In the genomic region with DNA sequence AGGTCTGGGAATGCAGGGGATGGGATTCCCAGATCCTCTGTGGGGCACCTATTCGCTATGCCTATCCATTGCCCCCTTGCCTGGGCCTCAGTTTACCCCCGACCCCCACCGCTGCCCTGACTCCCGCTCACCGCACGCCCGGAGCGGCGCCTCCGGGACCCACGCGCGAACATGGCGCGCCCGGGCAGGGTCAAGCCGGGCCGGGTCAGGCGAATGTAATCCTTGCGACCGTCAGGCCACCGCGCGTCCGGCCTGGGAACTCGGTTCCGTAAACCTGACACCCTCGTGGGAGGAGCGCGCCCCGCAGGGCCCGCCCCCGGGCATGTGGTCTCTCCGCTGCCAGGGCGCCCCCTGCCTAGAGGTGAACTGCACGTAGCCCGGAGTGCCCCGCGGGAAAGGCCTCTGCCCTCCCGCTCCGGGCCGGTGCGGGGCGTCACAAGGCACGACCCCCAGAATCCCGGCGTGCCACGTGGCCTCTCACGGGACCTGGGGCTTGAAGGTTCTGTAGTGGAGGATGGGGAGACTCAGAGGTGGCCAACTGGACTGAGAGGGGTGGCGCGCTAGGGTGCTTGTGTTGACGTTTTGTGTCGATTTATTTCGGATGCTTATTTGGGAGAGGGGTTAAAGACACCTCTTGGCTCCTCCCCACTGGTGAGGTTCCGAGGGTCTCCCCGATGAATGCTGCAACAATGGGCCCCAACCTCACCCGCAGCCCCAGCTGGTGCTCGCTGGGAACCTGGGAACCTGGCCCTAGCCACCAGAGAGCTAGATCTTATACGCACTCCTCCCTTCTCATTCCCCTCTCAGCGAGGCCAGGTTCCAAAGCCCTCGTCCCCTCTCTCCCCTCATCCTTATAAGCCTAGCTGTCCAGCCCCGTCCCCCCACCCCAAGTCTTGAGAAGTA, we compare ENCODE assay signal across 8 cellular contexts. TPM values are rescaled to one million over a fixed set of nuclear protein-coding genes. Genes with fewer than 3 reads are reported as not detected.
DNase-seq lines count a peak whose midpoint lies in the region; ATAC-seq and TF ChIP-seq lines count a peak whose summit lies in the region.

A gene with protein sequence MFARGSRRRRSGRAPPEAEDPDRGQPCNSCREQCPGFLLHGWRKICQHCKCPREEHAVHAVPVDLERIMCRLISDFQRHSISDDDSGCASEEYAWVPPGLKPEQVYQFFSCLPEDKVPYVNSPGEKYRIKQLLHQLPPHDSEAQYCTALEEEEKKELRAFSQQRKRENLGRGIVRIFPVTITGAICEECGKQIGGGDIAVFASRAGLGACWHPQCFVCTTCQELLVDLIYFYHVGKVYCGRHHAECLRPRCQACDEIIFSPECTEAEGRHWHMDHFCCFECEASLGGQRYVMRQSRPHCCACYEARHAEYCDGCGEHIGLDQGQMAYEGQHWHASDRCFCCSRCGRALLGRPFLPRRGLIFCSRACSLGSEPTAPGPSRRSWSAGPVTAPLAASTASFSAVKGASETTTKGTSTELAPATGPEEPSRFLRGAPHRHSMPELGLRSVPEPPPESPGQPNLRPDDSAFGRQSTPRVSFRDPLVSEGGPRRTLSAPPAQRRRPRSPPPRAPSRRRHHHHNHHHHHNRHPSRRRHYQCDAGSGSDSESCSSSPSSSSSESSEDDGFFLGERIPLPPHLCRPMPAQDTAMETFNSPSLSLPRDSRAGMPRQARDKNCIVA (minus strand): TSS at position 249 of the 903 bp plus-strand sequence. CDS start 76 bp downstream, at position 173.

- H3K4me2 ChIP-seq in MM.1S (ENCODE audit: low read depth, low read length) (peak within 1 kb of the TSS; percentile 76), smooth muscle cell (peak within 1 kb of the TSS; percentile 87)

- no peaks in the 10 kb centered on the region for H3K36me3 ChIP-seq in MM.1S (replicated peaks; ENCODE audit: insufficient read depth, low read length)
- peaks cover 8% of the 10 kb centered on the region for H3K36me3 ChIP-seq in iPS-15b (ENCODE audit: control insufficient read depth, insufficient read depth, low read length)
- no peaks in the 10 kb centered on the region for H3K36me3 ChIP-seq in smooth muscle cell (ENCODE audit: low read depth)

- H3K4me1 ChIP-seq in MM.1S (ENCODE audit: low read length) = no peaks in the 10 kb centered on the region
- H3K4me1 ChIP-seq in iPS-15b (ENCODE audit: control insufficient read depth, insufficient read depth, low read length) = no peaks in the 10 kb centered on the region
- H3K4me1 ChIP-seq in smooth muscle cell (ENCODE audit: low read depth) = no peaks in the 10 kb centered on the region

- peak; percentile 44 for TF ChIP-seq CTCF in MM.1S (IDR thresholded peaks at IDR 0.05; ENCODE audit: low read length)
- TF ChIP-seq CTCF in astrocyte of the spinal cord (IDR thresholded peaks at IDR 0.05; ENCODE audit: low read depth, low read length) = peak; percentile 30
- TF ChIP-seq CTCF in smooth muscle cell (IDR thresholded peaks at IDR 0.05; ENCODE audit: borderline replicate concordance, insufficient read depth, poor library complexity, severe bottlenecking) = no peak

- no peak within 1 kb of the TSS for H3K27ac ChIP-seq in MM.1S (ENCODE audit: low read length)
- H3K27ac ChIP-seq in smooth muscle cell (ENCODE audit: low read depth) = peak within 1 kb of the TSS; percentile 57

- H4K20me1 ChIP-seq in MM.1S (ENCODE audit: insufficient read depth, low read length) (no peaks in the 10 kb centered on the region), smooth muscle cell (ENCODE audit: low read depth) (peaks cover 7% of the 10 kb centered on the region)

- peaks cover 22% of the 10 kb centered on the region for H3K4me1 Mint-ChIP-seq in T-helper 2 cell treated with Interferon-gamma antibody and Interleukin-4, amounts not matched to agents 5 μg/mL and 100 μg/mL, for 36 hours (ENCODE audit: low read depth)

- no peaks in the 10 kb centered on the region for H3F3A ChIP-seq in MM.1S (ENCODE audit: insufficient read depth, low read length)
- no peaks in the 10 kb centered on the region for H3F3A ChIP-seq in smooth muscle cell (ENCODE audit: low read depth)

- no peaks in the 10 kb centered on the region for H3K9me3 Mint-ChIP-seq in T-helper 2 cell treated with Interferon-gamma antibody and Interleukin-4, amounts not matched to agents 5 μg/mL and 100 μg/mL, for 36 hours

- peak within 1 kb of the TSS; percentile 77 for H3K27ac Mint-ChIP-seq in T-helper 2 cell treated with Interferon-gamma antibody and Interleukin-4, amounts not matched to agents 5 μg/mL and 100 μg/mL, for 36 hours

- peak; percentile 63 for DNase-seq in AG20443 (ENCODE audit: low spot score)
- peak; percentile 73 for DNase-seq in MM.1S
- peak; percentile 71 for DNase-seq in T-helper 2 cell treated with Interferon-gamma antibody and Interleukin-4, amounts not matched to agents 5 μg/mL and 100 μg/mL, for 36 hours (ENCODE audit: low spot score)
- peak; percentile 24 for DNase-seq in astrocyte of the spinal cord (ENCODE audit: low read depth, low spot score)
- peak; percentile 32 for DNase-seq in smooth muscle cell (lab: John Stamatoyannopoulos, UW; ENCODE audit: unreplicated experiment)

- no peaks in the 10 kb centered on the region for H3K27me3 Mint-ChIP-seq in T-helper 2 cell treated with Interferon-gamma antibody and Interleukin-4, amounts not matched to agents 5 μg/mL and 100 μg/mL, for 36 hours (ENCODE audit: low read depth)

- H3K9ac ChIP-seq in MM.1S (ENCODE audit: low read length) = peak within 1 kb of the TSS; percentile 77
- no peak within 1 kb of the TSS for H3K9ac ChIP-seq in iPS-15b (ENCODE audit: low read depth, low read length)
- H3K9ac ChIP-seq in smooth muscle cell (ENCODE audit: low read depth) = no peak within 1 kb of the TSS

- H3K36me3 Mint-ChIP-seq in T-helper 2 cell treated with Interferon-gamma antibody and Interleukin-4, amounts not matched to agents 5 μg/mL and 100 μg/mL, for 36 hours (ENCODE audit: low read depth) = peaks cover 7% of the 10 kb centered on the region

- in situ Hi-C loops in astrocyte of the spinal cord (cut with HindIII; ENCODE audit: low sequenced_read_pairs) = no loop called here

- H3K79me2 ChIP-seq in MM.1S (ENCODE audit: low read length) = peaks cover 4% of the 10 kb centered on the region; the same call in 1 of the 2 replicates
- H3K79me2 ChIP-seq in smooth muscle cell (ENCODE audit: low read depth) = no peaks in the 10 kb centered on the region

- ATAC-seq in GM19025 (IDR thresholded peaks at IDR 0.05; ENCODE audit: low read depth, unreplicated experiment) = peak; percentile 17
- no peak for ATAC-seq in GM18517 (IDR thresholded peaks at IDR 0.05; ENCODE audit: unreplicated experiment)

- 53% methylated on average over 58 of the region's 62 CpGs for WGBS in smooth muscle cell (ENCODE audit: low lambda C conversion rate)

- H3K9me2 ChIP-seq in MM.1S (replicated peaks; ENCODE audit: insufficient read depth, low read length) = no peaks in the 10 kb centered on the region

- H3K4me3 Mint-ChIP-seq in T-helper 2 cell treated with Interferon-gamma antibody and Interleukin-4, amounts not matched to agents 5 μg/mL and 100 μg/mL, for 36 hours = peak within 1 kb of the TSS; percentile 89

- peak within 1 kb of the TSS; percentile 74 for H3K4me3 ChIP-seq in MM.1S (ENCODE audit: low read length)
- peak within 1 kb of the TSS; percentile 54 for H3K4me3 ChIP-seq in astrocyte of the spinal cord (ENCODE audit: low read depth, low read length)
- peak within 1 kb of the TSS; percentile 54 for H3K4me3 ChIP-seq in iPS-15b (ENCODE audit: low read depth, low read length)
- peak within 1 kb of the TSS; percentile 50 for H3K4me3 ChIP-seq in smooth muscle cell

- H3K9me3 ChIP-seq in MM.1S (replicated peaks; ENCODE audit: insufficient read depth, low read length) (no peaks in the 10 kb centered on the region), iPS-15b (ENCODE audit: control insufficient read depth, insufficient read depth, low read length) (no peaks in the 10 kb centered on the region), smooth muscle cell (replicated peaks; ENCODE audit: low read depth) (no peaks in the 10 kb centered on the region)

- H2AFZ ChIP-seq in MM.1S (ENCODE audit: low read length) (peak within 1 kb of the TSS; percentile 72), smooth muscle cell (ENCODE audit: low read depth) (no peak within 1 kb of the TSS)

- no peaks in the 10 kb centered on the region for H3K27me3 ChIP-seq in MM.1S (replicated peaks; ENCODE audit: insufficient read depth, low read length)
- no peaks in the 10 kb centered on the region for H3K27me3 ChIP-seq in iPS-15b (ENCODE audit: control insufficient read depth, insufficient read depth, low read length)
- H3K27me3 ChIP-seq in smooth muscle cell (ENCODE audit: low read depth) = no peaks in the 10 kb centered on the region

RNA-seq across cellular contexts. Expression of the gene that starts here (rescaled TPM):
- 3.5 and 11.3 TPM in 2 replicates for total RNA-seq in smooth muscle cell
- 11.5 and 14.5 TPM in 2 replicates for polyA plus RNA-seq in smooth muscle cell
